In the genomic region with DNA sequence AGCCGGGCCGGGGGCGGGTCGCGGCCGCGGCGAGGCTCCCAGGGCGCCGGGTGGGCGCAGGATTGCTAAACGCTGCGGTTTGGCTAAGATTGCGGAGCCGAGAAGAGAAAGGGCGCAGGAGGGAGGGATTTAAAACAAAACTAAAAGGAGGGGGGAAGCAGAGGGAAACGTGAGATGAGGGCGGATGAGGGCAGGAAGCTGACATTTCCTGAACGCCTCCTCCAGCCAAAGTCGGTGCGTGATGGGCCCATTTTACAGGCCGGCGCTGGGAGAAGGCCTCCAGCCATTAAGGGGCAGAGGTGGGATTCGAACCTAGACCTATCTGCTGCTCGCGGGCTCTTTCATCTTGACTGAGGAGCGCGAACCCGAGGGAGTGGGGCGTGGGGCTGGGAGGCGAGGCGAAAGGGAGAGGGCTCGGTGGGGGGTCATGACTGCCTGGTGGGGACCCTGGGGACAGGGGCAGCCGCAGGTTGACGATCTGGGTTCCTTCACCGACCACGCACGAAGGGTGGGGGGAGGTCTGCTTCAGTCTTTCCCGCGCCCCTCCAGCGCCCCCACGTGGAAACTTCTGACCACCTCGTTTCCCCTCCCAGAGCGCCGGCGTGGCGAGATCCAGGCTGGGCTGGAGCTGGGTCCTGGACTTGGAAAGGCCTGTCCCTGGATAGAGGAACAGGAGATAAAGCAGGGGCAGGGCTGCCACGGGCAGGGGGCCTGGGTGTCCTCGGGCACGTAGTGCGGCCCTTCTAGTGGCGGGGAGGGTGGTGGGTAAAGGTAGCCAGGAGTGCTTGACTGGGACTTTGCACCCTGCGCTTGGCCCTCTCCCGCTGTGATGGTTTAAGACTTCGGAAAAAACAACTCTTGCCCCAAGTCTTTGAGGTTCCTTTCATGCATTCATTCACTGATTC, we compare ENCODE assay signal across 1 cellular context.
TF ChIP-seq lines count a peak whose summit lies in the region.

No MANE protein-coding gene starts in this region.

TF ChIP-seq in GM23338, 12 proteins besides CTCF, POLR2A, EP300 and RAD21 (continued from another document):
- TF ChIP-seq ETS1 (IDR thresholded peaks at IDR 0.05) (no peak), POLR2AphosphoS5 (IDR thresholded peaks at IDR 0.05; ENCODE audit: low read depth) (no peak), EZH2phosphoT487 (IDR thresholded peaks at IDR 0.05; ENCODE audit: unreplicated experiment) (no peak), ZNF462 (CRISPR knock-in tag; IDR thresholded peaks at IDR 0.05) (no peak), EZH2 (IDR thresholded peaks at IDR 0.05; ENCODE audit: low read depth, unreplicated experiment) (no peak), NANOG (IDR thresholded peaks at IDR 0.05; ENCODE audit: borderline replicate concordance) (no peak), ZNF331 (CRISPR knock-in tag; IDR thresholded peaks at IDR 0.05; ENCODE audit: low read depth) (no peak), CREB1 (CRISPR knock-in tag; IDR thresholded peaks at IDR 0.05; ENCODE audit: low read depth) (no peak), STAT1 (IDR thresholded peaks at IDR 0.05; ENCODE audit: unreplicated experiment) (no peak), ZNF114 (CRISPR knock-in tag; IDR thresholded peaks at IDR 0.05) (no peak)
- TF ChIP-seq, protein P1, sequence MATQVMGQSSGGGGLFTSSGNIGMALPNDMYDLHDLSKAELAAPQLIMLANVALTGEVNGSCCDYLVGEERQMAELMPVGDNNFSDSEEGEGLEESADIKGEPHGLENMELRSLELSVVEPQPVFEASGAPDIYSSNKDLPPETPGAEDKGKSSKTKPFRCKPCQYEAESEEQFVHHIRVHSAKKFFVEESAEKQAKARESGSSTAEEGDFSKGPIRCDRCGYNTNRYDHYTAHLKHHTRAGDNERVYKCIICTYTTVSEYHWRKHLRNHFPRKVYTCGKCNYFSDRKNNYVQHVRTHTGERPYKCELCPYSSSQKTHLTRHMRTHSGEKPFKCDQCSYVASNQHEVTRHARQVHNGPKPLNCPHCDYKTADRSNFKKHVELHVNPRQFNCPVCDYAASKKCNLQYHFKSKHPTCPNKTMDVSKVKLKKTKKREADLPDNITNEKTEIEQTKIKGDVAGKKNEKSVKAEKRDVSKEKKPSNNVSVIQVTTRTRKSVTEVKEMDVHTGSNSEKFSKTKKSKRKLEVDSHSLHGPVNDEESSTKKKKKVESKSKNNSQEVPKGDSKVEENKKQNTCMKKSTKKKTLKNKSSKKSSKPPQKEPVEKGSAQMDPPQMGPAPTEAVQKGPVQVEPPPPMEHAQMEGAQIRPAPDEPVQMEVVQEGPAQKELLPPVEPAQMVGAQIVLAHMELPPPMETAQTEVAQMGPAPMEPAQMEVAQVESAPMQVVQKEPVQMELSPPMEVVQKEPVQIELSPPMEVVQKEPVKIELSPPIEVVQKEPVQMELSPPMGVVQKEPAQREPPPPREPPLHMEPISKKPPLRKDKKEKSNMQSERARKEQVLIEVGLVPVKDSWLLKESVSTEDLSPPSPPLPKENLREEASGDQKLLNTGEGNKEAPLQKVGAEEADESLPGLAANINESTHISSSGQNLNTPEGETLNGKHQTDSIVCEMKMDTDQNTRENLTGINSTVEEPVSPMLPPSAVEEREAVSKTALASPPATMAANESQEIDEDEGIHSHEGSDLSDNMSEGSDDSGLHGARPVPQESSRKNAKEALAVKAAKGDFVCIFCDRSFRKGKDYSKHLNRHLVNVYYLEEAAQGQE (IDR thresholded peaks at IDR 0.05; ENCODE audit: unreplicated experiment): no peak
